1 cellular context compared by ENCODE assay signal in genomic region chr4:186159613-186160012, GRCh38.
TF ChIP-seq lines count a peak whose summit lies in the region.

No MANE protein-coding gene starts in this region.

TF ChIP-seq in IMR-90, 13 proteins besides CTCF, POLR2A, EP300 and RAD21:
- TF ChIP-seq MAFK (IDR thresholded peaks at IDR 0.05; ENCODE audit: low read depth, low read length) (no peak), CEBPB (IDR thresholded peaks at IDR 0.05; ENCODE audit: low read depth, low read length) (no peak), MXI1 (IDR thresholded peaks at IDR 0.05; ENCODE audit: borderline replicate concordance, low read depth, low read length) (no peak), CHD1 (IDR thresholded peaks at IDR 0.05; ENCODE audit: low read depth, low read length) (no peak), ELK1 (IDR thresholded peaks at IDR 0.05; ENCODE audit: borderline replicate concordance, low read depth, low read length) (no peak), RFX5 (IDR thresholded peaks at IDR 0.05; ENCODE audit: low read depth, low read length) (no peak), SMC3 (IDR thresholded peaks at IDR 0.05; ENCODE audit: low read depth, low read length) (no peak), NFE2L2 (IDR thresholded peaks at IDR 0.05; ENCODE audit: low read depth, low read length) (no peak), FOS (IDR thresholded peaks at IDR 0.05; ENCODE audit: low read depth, low read length) (no peak), USF2 (IDR thresholded peaks at IDR 0.05; ENCODE audit: low read depth, low read length) (no peak), RCOR1 (IDR thresholded peaks at IDR 0.05; ENCODE audit: insufficient replicate concordance, low read length) (no peak), BHLHE40 (IDR thresholded peaks at IDR 0.05; ENCODE audit: low read depth, low read length) (no peak), MAZ (IDR thresholded peaks at IDR 0.05; ENCODE audit: borderline replicate concordance, low read depth, low read length) (no peak)
